In genomic region chr12:53990311-53991076, GRCh38 we compare ENCODE assay signal across 1 cellular context.
TF ChIP-seq lines count a peak whose summit lies in the region.

No MANE protein-coding gene starts in this region.

TF ChIP-seq in HEK293, 187 proteins besides CTCF, POLR2A, EP300 and RAD21 (continued from another document):
- TF ChIP-seq ZXDB (tag by site-specific recombination; IDR thresholded peaks at IDR 0.05) (peak; percentile 28; the same call in 1 of the 2 replicates), ZFP3 (tag by site-specific recombination; IDR thresholded peaks at IDR 0.05; ENCODE audit: low read depth) (no peak), ZNF416 (tag by site-specific recombination; IDR thresholded peaks at IDR 0.05) (no peak), WT1 (tag by site-specific recombination; IDR thresholded peaks at IDR 0.05) (peak; percentile 60), REPIN1 (tag by site-specific recombination; IDR thresholded peaks at IDR 0.05; ENCODE audit: low read depth) (no peak), ZNF639 (tag by site-specific recombination; IDR thresholded peaks at IDR 0.05) (no peak), KLF8 (tag by site-specific recombination; IDR thresholded peaks at IDR 0.05) (peak; percentile 13; the same call in 1 of the 2 replicates), ZNF121 (tag by site-specific recombination; IDR thresholded peaks at IDR 0.05) (peak; percentile 7; the same call in 1 of the 2 replicates), ZBTB49 (tag by site-specific recombination; IDR thresholded peaks at IDR 0.05; ENCODE audit: low read depth) (no peak), ZBTB44 (tag by site-specific recombination; IDR thresholded peaks at IDR 0.05) (peak; percentile 99), ZNF23 (tag by site-specific recombination; IDR thresholded peaks at IDR 0.05; ENCODE audit: borderline replicate concordance) (no peak), ZNF391 (tag by site-specific recombination; IDR thresholded peaks at IDR 0.05; ENCODE audit: borderline replicate concordance, low read depth) (no peak), ZNF112 (tag by site-specific recombination; IDR thresholded peaks at IDR 0.05) (no peak), ZNF571 (tag by site-specific recombination; IDR thresholded peaks at IDR 0.05) (no peak), ZEB2 (tag by site-specific recombination; IDR thresholded peaks at IDR 0.05) (0 out of 2 replicates have a peak, but pooled peaks have one; percentile 22), ZBTB11 (tag by site-specific recombination; conservative IDR thresholded peaks at IDR 0.05; ENCODE audit: low read depth) (peak; percentile 29; the same call in 1 of the 2 replicates), ATF2 (tag by site-specific recombination; IDR thresholded peaks at IDR 0.05; ENCODE audit: low read depth) (no peak), ZNF398 (tag by site-specific recombination; IDR thresholded peaks at IDR 0.05) (no peak; the same call in 1 of the 2 replicates), PRDM6 (tag by site-specific recombination; IDR thresholded peaks at IDR 0.05) (peak; percentile 79), ZNF596 (tag by site-specific recombination; IDR thresholded peaks at IDR 0.05) (peak; percentile 46; the same call in 1 of the 2 replicates), ZNF561 (tag by site-specific recombination; IDR thresholded peaks at IDR 0.05; ENCODE audit: borderline replicate concordance) (peak; percentile 72), ZNF366 (tag by site-specific recombination; conservative IDR thresholded peaks at IDR 0.05) (peak; percentile 20; the same call in 1 of the 2 replicates), MYNN (tag by site-specific recombination; IDR thresholded peaks at IDR 0.05; ENCODE audit: borderline replicate concordance) (no peak), PBX3 (CRISPR knock-in tag; IDR thresholded peaks at IDR 0.05) (no peak), ZNF248 (tag by site-specific recombination; IDR thresholded peaks at IDR 0.05) (no peak), ZSCAN30 (tag by site-specific recombination; IDR thresholded peaks at IDR 0.05) (peak; percentile 57), ZNF654 (tag by site-specific recombination; IDR thresholded peaks at IDR 0.05; ENCODE audit: low read depth) (0 out of 2 replicates have a peak, but pooled peaks have one; percentile 3), ZNF488 (tag by site-specific recombination; IDR thresholded peaks at IDR 0.05) (no peak), PRDM10 (tag by site-specific recombination; IDR thresholded peaks at IDR 0.05) (no peak), ZNF335 (tag by site-specific recombination; conservative IDR thresholded peaks at IDR 0.05) (peak; percentile 41), SALL2 (tag by site-specific recombination; IDR thresholded peaks at IDR 0.05; ENCODE audit: borderline replicate concordance) (no peak), ZFHX2 (tag by site-specific recombination; conservative IDR thresholded peaks at IDR 0.05) (no peak), ZNF843 (tag by site-specific recombination; IDR thresholded peaks at IDR 0.05) (peak; percentile 53; the same call in 1 of the 2 replicates)
